9 cellular contexts compared by ENCODE assay signal in the genomic region with DNA sequence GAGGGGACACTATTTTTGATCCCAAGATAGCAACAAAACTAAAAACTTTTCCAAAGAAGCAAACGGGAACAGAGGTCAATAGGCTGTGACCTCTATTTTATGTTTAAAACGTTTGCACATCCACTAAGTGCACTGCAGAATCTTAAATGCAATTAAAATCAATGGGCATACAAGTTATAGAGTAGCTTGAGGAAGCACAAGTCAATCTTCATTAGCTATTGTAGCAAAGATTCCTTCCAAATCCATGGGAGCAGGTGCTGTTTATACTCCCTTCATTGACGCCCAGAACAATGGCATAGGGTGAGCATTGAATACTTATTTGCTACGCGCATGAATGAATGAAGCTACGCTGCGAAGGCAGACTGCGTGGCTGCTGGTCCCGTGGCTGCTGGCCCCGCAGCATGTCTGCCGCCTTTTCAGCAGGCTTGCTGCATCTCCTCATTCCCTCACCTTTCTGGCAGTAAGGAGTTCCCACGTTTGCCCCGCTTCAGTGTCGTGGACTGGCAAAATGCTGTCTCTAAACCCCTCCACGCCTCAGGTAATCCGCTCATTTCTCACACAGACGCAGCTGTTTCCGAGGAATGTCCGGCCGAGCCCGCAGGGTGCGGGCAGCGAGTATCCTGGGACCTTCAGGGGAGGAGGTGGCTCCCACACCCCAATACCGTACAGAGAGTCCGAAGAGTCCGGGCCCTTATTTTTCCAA. TPM values are rescaled to one million over a fixed set of nuclear protein-coding genes. Genes with fewer than 3 reads are reported as not detected.
DNase-seq lines count a peak whose midpoint lies in the region; ATAC-seq, FAIRE-seq and TF ChIP-seq lines count a peak whose summit lies in the region.
"Had no signal": no experiment of that assay in that cellular context is flagged by ENCODE, and none has a peak within 500 bp of the region (broad histone marks: within the 10 kb centered on the region; RNA-seq: fewer than 3 reads in every experiment).

No MANE protein-coding gene starts in this region.

- peak overlapping the region; percentile 13 to 82 for H3K9ac ChIP-seq in kidney (ENCODE audit: low read length in 2 of 2)

- no peak for ATAC-seq in GM18517 (IDR thresholded peaks at IDR 0.05; ENCODE audit: unreplicated experiment)

- peak overlapping the region; percentile 63 to 81 for H3K4me3 ChIP-seq in kidney (ENCODE audit: low read length in 2 of 2)
- no peak overlapping the region for H3K4me3 ChIP-seq in effector memory CD4-positive, alpha-beta T cell (ENCODE audit: insufficient read depth, low read depth, low read length, poor library complexity, severe bottlenecking)

- DNase-seq in NCI-H1694 (lab: John Stamatoyannopoulos, UW) (peak; percentile 49), NCI-H1694 treated with DMSO at 0.1 percent for 48 hours (lab: John Stamatoyannopoulos, UW) (no peak), amygdala (lab: John Stamatoyannopoulos, UW) (peak in 44 of 56 donors; percentile 5 to 80 (median 54)), kidney (peak; percentile 55), substantia nigra (lab: John Stamatoyannopoulos, UW) (peak in 36 of 49 donors; percentile 15 to 75 (median 46)), SW 1271 (lab: John Stamatoyannopoulos, UW) (no peak)
- DNase-seq in effector memory CD4-positive, alpha-beta T cell: no peak

- H3K36me3 ChIP-seq in kidney (ENCODE audit: control insufficient read depth in 1 of 2, insufficient read depth in 2 of 2, low read length in 2 of 2): no peaks in the 10 kb centered on the region
- H3K36me3 ChIP-seq in effector memory CD4-positive, alpha-beta T cell (ENCODE audit: control insufficient read depth, insufficient read depth, low read length): no peaks in the 10 kb centered on the region

- intact Hi-C loops in kidney (cut with DNase I): loop anchor here (10.0 kb wide), 1 partner anchor 231 kb away; no protein-coding TSS in a partner anchor

- no peaks in the 10 kb centered on the region for H3K9me3 ChIP-seq in kidney (ENCODE audit: control insufficient read depth in 1 of 2, low read length in 2 of 2)
- H3K9me3 ChIP-seq in effector memory CD4-positive, alpha-beta T cell (ENCODE audit: control insufficient read depth, low read length): no peaks in the 10 kb centered on the region

- peak overlapping the region; percentile 70 to 71 for H3K27ac ChIP-seq in kidney (ENCODE audit: low read depth in 2 of 2, low read length in 2 of 2)
- H3K27ac ChIP-seq in substantia nigra (ENCODE audit: low read depth, low read length, poor library complexity, severe bottlenecking): peak overlapping the region; percentile 97
- no peak overlapping the region for H3K27ac ChIP-seq in effector memory CD4-positive, alpha-beta T cell (ENCODE audit: insufficient read depth, low read length, poor library complexity, severe bottlenecking)

- no peaks in the 10 kb centered on the region for H3K27me3 ChIP-seq in effector memory CD4-positive, alpha-beta T cell (replicated peaks; ENCODE audit: control insufficient read depth, insufficient read depth, low read length, poor library complexity, severe bottlenecking)

- no peak for TF ChIP-seq CTCF in kidney (IDR thresholded peaks at IDR 0.05; ENCODE audit: borderline replicate concordance, extremely low read depth, insufficient read depth)

- peaks cover 0 to 4% of the 10 kb centered on the region in 2 donors for H3K4me1 ChIP-seq in kidney (ENCODE audit: control insufficient read depth in 1 of 2, insufficient read depth in 1 of 2, low read depth in 1 of 2, low read length in 2 of 2)
- H3K4me1 ChIP-seq in effector memory CD4-positive, alpha-beta T cell (ENCODE audit: control insufficient read depth, insufficient read depth, low read length, poor library complexity, severe bottlenecking): no peaks in the 10 kb centered on the region

- no peak for FAIRE-seq in kidney (lab: Jason Lieb, UNC)

RNA-seq across cellular contexts. Expression of a gene that starts 0.8 kb away (rescaled TPM):
- 12.0 TPM for total RNA-seq in kidney
- 19.2 TPM for polyA plus RNA-seq in kidney (ENCODE audit: insufficient read depth, low read depth, low replicate concordance)
- polyA plus RNA-seq: AG04450 had no signal

Comparison
In these comparisons a context has a peak if more than half of its experiments do, and no peak if none do; other contexts are left out.
1. DNase-seq: peak in NCI-H1694 (single experiment), amygdala (44 of 56), kidney (single experiment) and substantia nigra (36 of 49); none in NCI-H1694 treated with DMSO at 0.1 percent for 48 hours (single experiment), effector memory CD4-positive, alpha-beta T cell (0 of 3) and SW 1271 (0 of 2).